ENCODE assay signal across 14 cellular contexts in genomic region chr12:53288322-53288721, GRCh38. TPM values are rescaled to one million over a fixed set of nuclear protein-coding genes. Genes with fewer than 3 reads are reported as not detected.
DNase-seq lines count a peak whose midpoint lies in the region; ATAC-seq lines count a peak whose summit lies in the region.
"Had no signal": no experiment of that assay in that cellular context is flagged by ENCODE, and none has a peak within 500 bp of the region (broad histone marks: within the 10 kb centered on the region; RNA-seq: fewer than 3 reads in every experiment).

No MANE protein-coding gene starts in this region.

- no peak for DNase-seq in stimulated activated naive CD8-positive, alpha-beta T cell treated with anti-CD3 and anti-CD28 coated beads, Interleukin-15, Interleukin-2, amounts not matched to agents 100 U/mL and 50 U/mL, for 24 hours
- no peak for DNase-seq in activated naive CD8-positive, alpha-beta T cell treated with anti-CD3 and anti-CD28 coated beads, Interleukin-2, amount 10 ng/mL, durations not matched to agents 7 days and 5 days
- no peak for DNase-seq in stimulated activated naive B cell treated with anti-CD40 and anti-IgM and Interleukin-4, amounts not matched to agents 10 μg/mL and 1 μg/mL and 100 μg/mL, for 72 hours
- DNase-seq in NCI-H510A (lab: John Stamatoyannopoulos, UW), result no peak
- DNase-seq in activated T-cell treated with anti-CD3 and anti-CD28 coated beads, Interleukin-2, amount 50 U/mL, for 48 hours, result no peak
- DNase-seq: DMS79 treated with DMSO at 0.1 percent for 48 hours, GF-D8, NCI-H748 treated with DMSO at 0.1 percent for 48 hours had no signal

- no peaks in the 10 kb centered on the region for H3K9me3 Mint-ChIP-seq in stimulated activated naive CD8-positive, alpha-beta T cell treated with anti-CD3 and anti-CD28 coated beads, Interleukin-15, Interleukin-2, amounts not matched to agents 100 ng/mL and 50 ng/mL, for 24 hours
- no peaks in the 10 kb centered on the region for H3K9me3 Mint-ChIP-seq in activated naive CD8-positive, alpha-beta T cell treated with anti-CD3 and anti-CD28 coated beads, Interleukin-2, amount 10 ng/mL, durations not matched to agents 7 days and 5 days
- no peaks in the 10 kb centered on the region for H3K9me3 Mint-ChIP-seq in stimulated activated naive B cell treated with anti-CD40 and anti-IgM and Interleukin-4, amounts not matched to agents 10 μg/mL and 1 μg/mL and 100 μg/mL, for 72 hours

- H3K27me3 Mint-ChIP-seq in stimulated activated naive CD8-positive, alpha-beta T cell treated with anti-CD3 and anti-CD28 coated beads, Interleukin-15, Interleukin-2, amounts not matched to agents 100 ng/mL and 50 ng/mL, for 24 hours, result no peaks in the 10 kb centered on the region
- H3K27me3 Mint-ChIP-seq in activated naive CD8-positive, alpha-beta T cell treated with anti-CD3 and anti-CD28 coated beads, Interleukin-2, amount 10 ng/mL, durations not matched to agents 7 days and 5 days, result no peaks in the 10 kb centered on the region
- no peaks in the 10 kb centered on the region for H3K27me3 Mint-ChIP-seq in stimulated activated naive B cell treated with anti-CD40 and anti-IgM and Interleukin-4, amounts not matched to agents 10 μg/mL and 1 μg/mL and 100 μg/mL, for 72 hours

- POLR2A ChIA-PET in activated naive CD8-positive, alpha-beta T cell treated with anti-CD3 and anti-CD28 coated beads, Interleukin-2, amount 10 ng/mL, durations not matched to agents 7 days and 5 days (lab: Charles Lee), result interaction anchor here (0.5 to 1.5 kb wide), 3 partner anchors 8 to 129 kb away, joined by 3 to 6 read pairs (median 3); partner anchors contain the start of gene ESPL1

- H3K4me3 Mint-ChIP-seq in stimulated activated naive CD8-positive, alpha-beta T cell treated with anti-CD3 and anti-CD28 coated beads, Interleukin-15, Interleukin-2, amounts not matched to agents 100 ng/mL and 50 ng/mL, for 24 hours, result no peak overlapping the region
- no peak overlapping the region for H3K4me3 Mint-ChIP-seq in activated naive CD8-positive, alpha-beta T cell treated with anti-CD3 and anti-CD28 coated beads, Interleukin-2, amount 10 ng/mL, durations not matched to agents 7 days and 5 days
- H3K4me3 Mint-ChIP-seq in stimulated activated naive B cell treated with anti-CD40 and anti-IgM and Interleukin-4, amounts not matched to agents 10 μg/mL and 1 μg/mL and 100 μg/mL, for 72 hours, result no peak overlapping the region

- H3K27ac Mint-ChIP-seq in stimulated activated naive CD8-positive, alpha-beta T cell treated with anti-CD3 and anti-CD28 coated beads, Interleukin-15, Interleukin-2, amounts not matched to agents 100 ng/mL and 50 ng/mL, for 24 hours, result peak overlapping the region; percentile 8
- peak overlapping the region; percentile 36 for H3K27ac Mint-ChIP-seq in activated naive CD8-positive, alpha-beta T cell treated with anti-CD3 and anti-CD28 coated beads, Interleukin-2, amount 10 ng/mL, durations not matched to agents 7 days and 5 days
- H3K27ac Mint-ChIP-seq in stimulated activated naive B cell treated with anti-CD40 and anti-IgM and Interleukin-4, amounts not matched to agents 10 μg/mL and 1 μg/mL and 100 μg/mL, for 72 hours, result peak overlapping the region; percentile 40

- H3K36me3 Mint-ChIP-seq in stimulated activated naive CD8-positive, alpha-beta T cell treated with anti-CD3 and anti-CD28 coated beads, Interleukin-15, Interleukin-2, amounts not matched to agents 100 ng/mL and 50 ng/mL, for 24 hours (ENCODE audit: low read depth), result peaks cover 63% of the 10 kb centered on the region
- H3K36me3 Mint-ChIP-seq in activated naive CD8-positive, alpha-beta T cell treated with anti-CD3 and anti-CD28 coated beads, Interleukin-2, amount 10 ng/mL, durations not matched to agents 7 days and 5 days, result peaks cover 38% of the 10 kb centered on the region
- peaks cover 50 to 64% of the 10 kb centered on the region in 2 donors for H3K36me3 Mint-ChIP-seq in stimulated activated naive B cell treated with anti-CD40 and anti-IgM and Interleukin-4, amounts not matched to agents 10 μg/mL and 1 μg/mL and 100 μg/mL, for 72 hours

- peaks cover 24% of the 10 kb centered on the region for H3K4me1 Mint-ChIP-seq in stimulated activated naive CD8-positive, alpha-beta T cell treated with anti-CD3 and anti-CD28 coated beads, Interleukin-15, Interleukin-2, amounts not matched to agents 100 ng/mL and 50 ng/mL, for 24 hours (ENCODE audit: low read depth)
- H3K4me1 Mint-ChIP-seq in activated naive CD8-positive, alpha-beta T cell treated with anti-CD3 and anti-CD28 coated beads, Interleukin-2, amount 10 ng/mL, durations not matched to agents 7 days and 5 days, result peaks cover 2% of the 10 kb centered on the region
- peaks cover 6 to 12% of the 10 kb centered on the region in 2 donors for H3K4me1 Mint-ChIP-seq in stimulated activated naive B cell treated with anti-CD40 and anti-IgM and Interleukin-4, amounts not matched to agents 10 μg/mL and 1 μg/mL and 100 μg/mL, for 72 hours

- ATAC-seq in stimulated activated naive CD8-positive, alpha-beta T cell treated with anti-CD3 and anti-CD28 coated beads, Interleukin-15, Interleukin-2, amounts not matched to agents 100 U/mL and 50 U/mL, for 24 hours, result no peak
- ATAC-seq in activated naive CD8-positive, alpha-beta T cell treated with anti-CD3 and anti-CD28 coated beads, Interleukin-2, amount 10 ng/mL, durations not matched to agents 7 days and 5 days (ENCODE audit: low read depth), result no peak
- ATAC-seq in esophagus mucosa (peak; percentile 41), HG03457 (IDR thresholded peaks at IDR 0.05; ENCODE audit: unreplicated experiment) (no peak)
- no peak for ATAC-seq in stimulated activated naive B cell treated with anti-CD40 and anti-IgM and Interleukin-4, amounts not matched to agents 10 μg/mL and 1 μg/mL and 100 μg/mL, for 72 hours (replicated peaks)

RNA-seq across cellular contexts. Expression of gene PFDN5, which starts 7.0 kb away (rescaled TPM):
- 100 to 1,000 TPM; 388 to 425 TPM for total RNA-seq in activated naive CD8-positive, alpha-beta T cell treated with anti-CD3 and anti-CD28 coated beads, Interleukin-2, amount 10 ng/mL, durations not matched to agents 7 days and 5 days
- total RNA-seq in esophagus mucosa, result 306 TPM

RNA-seq across cellular contexts. Expression of gene MYG1, which starts 11.2 kb away (rescaled TPM):
- total RNA-seq in activated naive CD8-positive, alpha-beta T cell treated with anti-CD3 and anti-CD28 coated beads, Interleukin-2, amount 10 ng/mL, durations not matched to agents 7 days and 5 days, result 10 to 100 TPM; 44.8 to 51.2 TPM
- 30.2 TPM for total RNA-seq in esophagus mucosa

RNA-seq across cellular contexts. Expression of gene ESPL1, which starts 20.2 kb away (rescaled TPM):
- total RNA-seq in activated naive CD8-positive, alpha-beta T cell treated with anti-CD3 and anti-CD28 coated beads, Interleukin-2, amount 10 ng/mL, durations not matched to agents 7 days and 5 days, result 10 to 100 TPM; 90.5 to 91.0 TPM
- 33.8 TPM for total RNA-seq in esophagus mucosa

RNA-seq across cellular contexts. Expression of gene AAAS, which starts 33.1 kb away (rescaled TPM):
- 10 to 100 TPM; 65.0 to 67.0 TPM for total RNA-seq in activated naive CD8-positive, alpha-beta T cell treated with anti-CD3 and anti-CD28 coated beads, Interleukin-2, amount 10 ng/mL, durations not matched to agents 7 days and 5 days
- total RNA-seq in esophagus mucosa, result 28.5 TPM

RNA-seq across cellular contexts. Expression of gene SP7, which starts 47.8 kb away (rescaled TPM):
- not detected for total RNA-seq in activated naive CD8-positive, alpha-beta T cell treated with anti-CD3 and anti-CD28 coated beads, Interleukin-2, amount 10 ng/mL, durations not matched to agents 7 days and 5 days
- not detected for total RNA-seq in esophagus mucosa
- total RNA-seq: psoas muscle, RPMI7951, SK-MEL-5 had no signal
